In genomic region chr5:72539726-72540125, GRCh38 we compare ENCODE assay signal across 28 cellular contexts. TPM values are rescaled to one million over a fixed set of nuclear protein-coding genes. Genes with fewer than 3 reads are reported as not detected.
"Had no signal": no experiment of that assay in that cellular context is flagged by ENCODE, and none has a peak within 500 bp of the region (broad histone marks: within the 10 kb centered on the region; RNA-seq: fewer than 3 reads in every experiment).

No MANE protein-coding gene starts in this region.

- H3K36me3 Mint-ChIP-seq: activated naive CD4-positive, alpha-beta T cell treated with anti-CD3 and anti-CD28 coated beads, Interleukin-2, amount 50 U/mL, for 24 hours; activated naive CD8-positive, alpha-beta T cell treated with anti-CD3 and anti-CD28 coated beads, Interleukin-2, amount 10 ng/mL, durations not matched to agents 7 days and 5 days had no signal

- DNase-seq: activated CD4-positive, alpha-beta T cell treated with anti-CD3 and anti-CD28 coated beads, Interleukin-2, amount 10 ng/mL, durations not matched to agents 24 days and 14 days; activated CD4-positive, alpha-beta T cell treated with anti-CD3 and anti-CD28 coated beads, Interleukin-2, amount 50 U/mL, for 4 hours; activated CD8-positive, alpha-beta T cell treated with anti-CD3 and anti-CD28 coated beads for 36 hours; activated gamma-delta T cell; activated naive CD4-positive, alpha-beta T cell treated with Interleukin-2 at 50 U/mL for 16 hours; activated naive CD8-positive, alpha-beta T cell treated with anti-CD3 and anti-CD28 coated beads, Interleukin-2, amount 10 ng/mL, durations not matched to agents 7 days and 5 days; activated T-cell treated with anti-CD3 and anti-CD28 coated beads, Interleukin-2, amount 50 U/mL, for 1 hour; activated T-cell treated with anti-CD3 and anti-CD28 coated beads, Interleukin-2, amount 50 U/mL, for 72 hours; amygdala; NCI-H1105 treated with DMSO at 0.1 percent for 48 hours; NCI-H1436 treated with DMSO at 0.1 percent for 48 hours; NCI-H1694 treated with DMSO at 0.1 percent for 48 hours; NCI-H345; NCI-H524 treated with DMSO at 0.1 percent for 48 hours; SHP77; SJCRH30 had no signal

- H3K36me3 ChIP-seq: ascending aorta, SJCRH30 had no signal

- FAIRE-seq: K562, TTC549 had no signal

- H3K27ac ChIP-seq: ascending aorta, SJCRH30, SK-N-MC had no signal

- H3K4me3 Mint-ChIP-seq: activated CD4-positive, alpha-beta T cell treated with anti-CD3 and anti-CD28 coated beads, Interleukin-2, amount 10 ng/mL, durations not matched to agents 24 days and 14 days; activated CD8-positive, alpha-beta T cell treated with anti-CD3 and anti-CD28 coated beads for 36 hours; activated naive CD4-positive, alpha-beta T cell treated with anti-CD3 and anti-CD28 coated beads, Interleukin-2, amount 50 U/mL, for 24 hours; activated naive CD8-positive, alpha-beta T cell treated with anti-CD3 and anti-CD28 coated beads, Interleukin-2, amount 10 ng/mL, durations not matched to agents 7 days and 5 days; activated T-cell treated with anti-CD3 and anti-CD28 coated beads, Interleukin-2, amount 50 U/mL, for 72 hours; activated T-helper 17 cell treated with anti-CD3 and anti-CD28 coated beads, Interleukin-2, amount 50 U/mL, for 72 hours; T-helper 1 cell treated with Interleukin-12 subunit alpha and Interleukin-12 subunit beta and Interleukin-4 antibody, amounts not matched to agents 30 μg/mL and 1 μg/mL, for 36 hours; T-helper 2 cell treated with Interferon-gamma antibody and Interleukin-4, amounts not matched to agents 5 μg/mL and 100 μg/mL, for 36 hours had no signal

- H3K9me3 Mint-ChIP-seq: activated CD4-positive, alpha-beta T cell treated with anti-CD3 and anti-CD28 coated beads, Interleukin-2, amount 10 ng/mL, durations not matched to agents 24 days and 14 days; T-helper 1 cell treated with Interleukin-12 subunit alpha and Interleukin-12 subunit beta and Interleukin-4 antibody, amounts not matched to agents 30 μg/mL and 1 μg/mL, for 36 hours; T-helper 2 cell treated with Interferon-gamma antibody and Interleukin-4, amounts not matched to agents 5 μg/mL and 100 μg/mL, for 36 hours had no signal

- H3K4me3 ChIP-seq: ascending aorta, K562, SJCRH30, SK-N-MC had no signal

- H3K9me3 ChIP-seq: ascending aorta, SJCRH30 had no signal

- H3K4me1 Mint-ChIP-seq: activated CD4-positive, alpha-beta T cell treated with anti-CD3 and anti-CD28 coated beads, Interleukin-2, amount 10 ng/mL, durations not matched to agents 24 days and 14 days; activated naive CD4-positive, alpha-beta T cell treated with anti-CD3 and anti-CD28 coated beads, Interleukin-2, amount 50 U/mL, for 24 hours; activated naive CD8-positive, alpha-beta T cell treated with anti-CD3 and anti-CD28 coated beads, Interleukin-2, amount 10 ng/mL, durations not matched to agents 7 days and 5 days; activated T-helper 17 cell treated with anti-CD3 and anti-CD28 coated beads, Interleukin-2, amount 50 U/mL, for 72 hours had no signal

- H3K4me1 ChIP-seq: ascending aorta had no signal

- ATAC-seq: activated CD8-positive, alpha-beta T cell treated with anti-CD3 and anti-CD28 coated beads for 36 hours; activated T-cell treated with anti-CD3 and anti-CD28 coated beads, Interleukin-2, amount 50 U/mL, for 72 hours; activated T-helper 17 cell treated with anti-CD3 and anti-CD28 coated beads, Interleukin-2, amount 50 U/mL, for 72 hours; K562; Panc1 had no signal

- H3K27ac Mint-ChIP-seq: activated CD4-positive, alpha-beta T cell treated with anti-CD3 and anti-CD28 coated beads, Interleukin-2, amount 10 ng/mL, durations not matched to agents 24 days and 14 days; activated CD8-positive, alpha-beta T cell treated with anti-CD3 and anti-CD28 coated beads for 36 hours; activated naive CD4-positive, alpha-beta T cell treated with anti-CD3 and anti-CD28 coated beads, Interleukin-2, amount 50 U/mL, for 24 hours; activated naive CD8-positive, alpha-beta T cell treated with anti-CD3 and anti-CD28 coated beads, Interleukin-2, amount 10 ng/mL, durations not matched to agents 7 days and 5 days; activated T-cell treated with anti-CD3 and anti-CD28 coated beads, Interleukin-2, amount 50 U/mL, for 72 hours; activated T-helper 17 cell treated with anti-CD3 and anti-CD28 coated beads, Interleukin-2, amount 50 U/mL, for 72 hours; T-helper 1 cell treated with Interleukin-12 subunit alpha and Interleukin-12 subunit beta and Interleukin-4 antibody, amounts not matched to agents 30 μg/mL and 1 μg/mL, for 36 hours; T-helper 2 cell treated with Interferon-gamma antibody and Interleukin-4, amounts not matched to agents 5 μg/mL and 100 μg/mL, for 36 hours had no signal

- H3K27me3 ChIP-seq: ascending aorta, SJCRH30 had no signal

RNA-seq across cellular contexts. Expression of gene ZNF366, which starts 32.5 kb away (rescaled TPM):
- total RNA-seq: activated CD4-positive, alpha-beta T cell treated with anti-CD3 and anti-CD28 coated beads, Interleukin-2, amount 10 ng/mL, durations not matched to agents 24 days and 14 days; activated CD8-positive, alpha-beta memory T cell treated with anti-CD3 and anti-CD28 coated beads for 36 hours; activated CD8-positive, alpha-beta T cell treated with anti-CD3 and anti-CD28 coated beads for 36 hours; activated T-cell treated with anti-CD3 and anti-CD28 coated beads, Interleukin-2, amount 50 U/mL, for 72 hours; activated T-helper 17 cell treated with anti-CD3 and anti-CD28 coated beads, Interleukin-2, amount 50 U/mL, for 72 hours; K562; NCI-H460; RPMI7951 had no signal
- polyA plus RNA-seq: K562 had no signal
